ENCODE assay signal across 8 cellular contexts in the genomic region with DNA sequence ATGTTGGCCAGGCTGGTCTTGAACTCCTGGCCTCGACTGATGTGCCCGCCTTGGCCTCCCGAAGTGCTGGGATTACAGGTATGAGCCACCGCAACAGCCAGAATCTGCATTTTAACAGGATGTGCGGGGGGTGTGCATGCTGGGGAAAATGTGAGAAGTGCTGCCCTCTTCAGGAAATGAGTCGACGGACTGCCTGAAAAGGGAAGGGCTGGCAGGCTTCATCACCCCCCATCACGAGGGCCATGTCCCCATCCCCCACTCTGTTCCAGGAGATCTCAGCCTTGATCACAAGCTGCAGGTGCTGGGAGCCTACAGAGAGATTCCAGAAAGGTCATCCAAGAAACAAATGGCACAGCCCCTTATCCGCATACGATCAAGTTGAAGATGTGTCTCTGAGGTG.
DNase-seq lines count a peak whose midpoint lies in the region; ATAC-seq and TF ChIP-seq lines count a peak whose summit lies in the region.

No MANE protein-coding gene starts in this region.

- H3K4me1 Mint-ChIP-seq in natural killer cell treated with Interleukin-12 subunit alpha and Interleukin-12 subunit beta and Interleukin-15 and Interleukin-18, amount 100 ng/mL, for 72 hours (ENCODE audit: low read depth in 2 of 2): peaks cover 4% of the 10 kb centered on the region in 2 donors

- no peak overlapping the region for H3K27ac Mint-ChIP-seq in natural killer cell treated with Interleukin-12 subunit alpha and Interleukin-12 subunit beta and Interleukin-15 and Interleukin-18, amount 100 ng/mL, for 72 hours

- peaks cover 31 to 52% of the 10 kb centered on the region in 2 donors for H3K27me3 Mint-ChIP-seq in natural killer cell treated with Interleukin-12 subunit alpha and Interleukin-12 subunit beta and Interleukin-15 and Interleukin-18, amount 100 ng/mL, for 72 hours

- H3K9me3 Mint-ChIP-seq in natural killer cell treated with Interleukin-12 subunit alpha and Interleukin-12 subunit beta and Interleukin-15 and Interleukin-18, amount 100 ng/mL, for 72 hours: no peaks in the 10 kb centered on the region

- peak; percentile 44 for DNase-seq in ACHN
- DNase-seq in GM12864 (ENCODE audit: low read depth): no peak
- peak; percentile 8 for DNase-seq in OCI-M1 (lab: John Stamatoyannopoulos, UW)
- DNase-seq in fibroblast of pulmonary artery (ENCODE audit: low read depth): no peak
- no peak for DNase-seq in natural killer cell treated with Interleukin-12 subunit alpha and Interleukin-12 subunit beta and Interleukin-15 and Interleukin-18, amount 100 ng/mL, for 72 hours (ENCODE audit: low spot score)

- H3K4me3 ChIP-seq in GM12864 (ENCODE audit: low read depth, low read length) (no peak overlapping the region), fibroblast of pulmonary artery (replicated peaks; ENCODE audit: low read depth, low read length) (no peak overlapping the region)

- H3K4me3 Mint-ChIP-seq in natural killer cell treated with Interleukin-12 subunit alpha and Interleukin-12 subunit beta and Interleukin-15 and Interleukin-18, amount 100 ng/mL, for 72 hours: no peak overlapping the region

- TF ChIP-seq CTCF in GM12864 (IDR thresholded peaks at IDR 0.05; ENCODE audit: low read depth, low read length, missing control alignments) (peak; percentile 21), fibroblast of pulmonary artery (IDR thresholded peaks at IDR 0.05; ENCODE audit: low read length, missing control alignments) (peak; percentile 9)

- no peaks in the 10 kb centered on the region for H3K36me3 Mint-ChIP-seq in natural killer cell treated with Interleukin-12 subunit alpha and Interleukin-12 subunit beta and Interleukin-15 and Interleukin-18, amount 100 ng/mL, for 72 hours

- in situ Hi-C loops in ACHN (cut with HindIII; ENCODE audit: low pct_ligation_motif_present, low pct_unique_long_range_greater_than_20kb, low sequenced_read_pairs): no loop called here

- no peak for ATAC-seq in natural killer cell treated with Interleukin-12 subunit alpha and Interleukin-12 subunit beta and Interleukin-15 and Interleukin-18, amount 100 ng/mL, for 72 hours
- ATAC-seq in HG02885 (IDR thresholded peaks at IDR 0.05; ENCODE audit: poor library complexity, unreplicated experiment) (no peak), HG03135 (IDR thresholded peaks at IDR 0.05; ENCODE audit: unreplicated experiment) (no peak), GM21367 (IDR thresholded peaks at IDR 0.05; ENCODE audit: unreplicated experiment) (no peak)

Comparison
In these comparisons a context has a peak if more than half of its experiments do, and no peak if none do; other contexts are left out.
1. DNase-seq: peak in ACHN (single experiment) and OCI-M1 (single experiment); none in GM12864 (single experiment), fibroblast of pulmonary artery (single experiment) and natural killer cell treated with Interleukin-12 subunit alpha and Interleukin-12 subunit beta and Interleukin-15 and Interleukin-18, amount 100 ng/mL, for 72 hours (single experiment).